Comparison of ENCODE assay signal across 25 cellular contexts in genomic region chr22:36116127-36116526, GRCh38. TPM values are rescaled to one million over a fixed set of nuclear protein-coding genes. Genes with fewer than 3 reads are reported as not detected.
DNase-seq lines count a peak whose midpoint lies in the region; ATAC-seq, FAIRE-seq and TF ChIP-seq lines count a peak whose summit lies in the region.
"Had no signal": no experiment of that assay in that cellular context is flagged by ENCODE, and none has a peak within 500 bp of the region (broad histone marks: within the 10 kb centered on the region; RNA-seq: fewer than 3 reads in every experiment).

No MANE protein-coding gene starts in this region.

- H2AFZ ChIP-seq in K562 (ENCODE audit: low read depth, low read length) (no peak overlapping the region), osteoblast (ENCODE audit: low read length) (no peak overlapping the region)

- 39% methylated on average over 2 of the region's 2 CpGs for WGBS in K562 (ENCODE audit: insufficient coverage, low coverage, missing lambda C conversion rate)

- H3K9me1 ChIP-seq in K562 (ENCODE audit: control insufficient read depth, insufficient read depth, low read length) = no peaks in the 10 kb centered on the region

- POLR2A ChIA-PET in K562 (lab: Yijun Ruan, JAX) = no interaction called here

- H3K27me3 ChIP-seq in K562 (ENCODE audit: control insufficient read depth in 2 of 2, insufficient read depth in 2 of 2, low read length in 2 of 2) = no peaks in the 10 kb centered on the region; a peak in 1 of 5 replicates
- no peaks in the 10 kb centered on the region for H3K27me3 ChIP-seq in osteoblast (ENCODE audit: insufficient read depth, low read length)

- FAIRE-seq in K562 (lab: Jason Lieb, UNC) (no peak), H54 (lab: Jason Lieb, UNC) (no peak)
- FAIRE-seq: GM12891, GM19239 had no signal

- TF ChIP-seq RAD21 in K562 (CRISPR knock-in tag; conservative IDR thresholded peaks at IDR 0.05 in 1 of 2, IDR thresholded peaks at IDR 0.05 in 1 of 2) = no peak

- no peak overlapping the region for H3K4me2 ChIP-seq in K562 (ENCODE audit: insufficient read depth, low read length)
- no peak overlapping the region for H3K4me2 ChIP-seq in osteoblast (ENCODE audit: insufficient read depth, low read length)
- H3K4me2 ChIP-seq: KMS-11 had no signal

- H3K36me3 ChIP-seq in K562 (ENCODE audit: control insufficient read depth, insufficient read depth, low read length) (no peaks in the 10 kb centered on the region), osteoblast (ENCODE audit: insufficient read depth, low read length) (no peaks in the 10 kb centered on the region), mucosa of descending colon (ENCODE audit: low read depth) (no peaks in the 10 kb centered on the region)

- H3K9ac ChIP-seq in K562 (ENCODE audit: insufficient read depth in 1 of 2, low read depth in 2 of 2, low read length in 2 of 2) = no peak overlapping the region
- H3K9ac ChIP-seq: KMS-11 had no signal

- H3K27ac ChIP-seq in K562 (ENCODE audit: extremely low read depth, low read depth, low read length) (no peak overlapping the region), osteoblast (ENCODE audit: low read depth, low read length) (no peak overlapping the region)
- H3K27ac ChIP-seq: 22Rv1, C4-2B, KMS-11 had no signal

- CTCF ChIA-PET in K562 (lab: Yijun Ruan, JAX; ENCODE audit: low intra/inter-chr PET ratio) = interaction anchor here (0.5 kb wide), 1 partner anchor 205 kb away, joined by 3 read pairs; no protein-coding TSS in a partner anchor

- TF ChIP-seq POLR2A in K562 (conservative IDR thresholded peaks at IDR 0.05) (no peak), H54 (IDR thresholded peaks at IDR 0.05; ENCODE audit: low read depth, low read length) (no peak)

- TF ChIP-seq CTCF in K562 (IDR thresholded peaks at IDR 0.05 in 2 of 3, conservative IDR thresholded peaks at IDR 0.05 in 1 of 3; ENCODE audit: insufficient read depth in 2 of 3, low read depth in 1 of 3, low read length in 3 of 3) (no peak), osteoblast (IDR thresholded peaks at IDR 0.05; ENCODE audit: extremely low read depth, low read depth, low read length) (no peak), mucosa of descending colon (IDR thresholded peaks at IDR 0.05) (no peak)

- H3K4me3 ChIP-seq in K562 = no peak overlapping the region
- H3K4me3 ChIP-seq in osteoblast (ENCODE audit: insufficient read depth, low read length) = no peak overlapping the region
- H3K4me3 ChIP-seq in mucosa of descending colon = no peak overlapping the region

- TF ChIP-seq EP300 in K562 (IDR thresholded peaks at IDR 0.05; ENCODE audit: low read length) = no peak

- H3K9me3 ChIP-seq in K562 (replicated peaks; ENCODE audit: control insufficient read depth, insufficient read depth, low read depth, low read length) = no peaks in the 10 kb centered on the region
- no peaks in the 10 kb centered on the region for H3K9me3 ChIP-seq in osteoblast (ENCODE audit: low read depth, low read length)
- H3K9me3 ChIP-seq in mucosa of descending colon = no peaks in the 10 kb centered on the region
- H3K9me3 ChIP-seq: Caco-2 had no signal

- H4K20me1 ChIP-seq in K562 (replicated peaks; ENCODE audit: control insufficient read depth, insufficient read depth, low read length) (no peaks in the 10 kb centered on the region), osteoblast (ENCODE audit: insufficient read depth, low read length) (no peaks in the 10 kb centered on the region)

- intact Hi-C loops in K562 (cut with micrococcal nuclease) = no loop called here
- intact Hi-C loops in mucosa of descending colon (cut with DNase I, micrococcal nuclease) = no loop called here

- H3K4me1 ChIP-seq in K562 (replicated peaks in 1 of 2; ENCODE audit: control insufficient read depth in 2 of 2, insufficient read depth in 2 of 2, low read length in 2 of 2) (no peaks in the 10 kb centered on the region; a peak in 1 of 5 replicates), osteoblast (ENCODE audit: insufficient read depth, low read length) (no peaks in the 10 kb centered on the region), mucosa of descending colon (ENCODE audit: low read depth) (no peaks in the 10 kb centered on the region)
- H3K4me1 ChIP-seq: Caco-2 had no signal

- ATAC-seq in K562 (no peak), mucosa of descending colon (no peak)
- ATAC-seq: CD8-positive, alpha-beta T cell had no signal

- in situ Hi-C loops in K562 (cut with MboI) = no loop called here

- no TSS peak for BruUV-seq in K562 (replicated peaks; lab: Mats Ljungman, UMichigan)

- DNase-seq in SIG-M5 treated with dmso at 0.1 percent for 504 hours (lab: John Stamatoyannopoulos, UW; ENCODE audit: unreplicated experiment) (peak; percentile 1), SIG-M5 (lab: John Stamatoyannopoulos, UW) (no peak), K562 (ENCODE audit: extremely low read depth in 1 of 4, low spot score in 3 of 4) (no peak), osteoblast (ENCODE audit: insufficient read length, low spot score, missing footprints) (peak; percentile 30), mucosa of descending colon (no peak), H54 (ENCODE audit: insufficient read length, low spot score) (no peak)
- no peak for DNase-seq in effector CD8-positive, alpha-beta T cell (lab: John Stamatoyannopoulos, UW)
- DNase-seq: Caco-2; CD8-positive, alpha-beta T cell; GF-D8; H7; MM.1S; NCI-H1048; NCI-H1417; NCI-H1694; NCI-H2029 treated with DMSO at 0.1 percent for 48 hours; NCI-H2227 treated with DMSO at 0.1 percent for 48 hours; NCI-H526 treated with DMSO at 0.1 percent for 48 hours; Right ventricle myocardium superior; RPMI8226 had no signal

- H3K79me2 ChIP-seq in K562 (ENCODE audit: control insufficient read depth, insufficient read depth, low read length) (no peaks in the 10 kb centered on the region), osteoblast (ENCODE audit: insufficient read depth, low read length) (no peaks in the 10 kb centered on the region)

TF ChIP-seq in K562, 482 proteins besides CTCF, POLR2A, EP300 and RAD21:
- TF ChIP-seq LEF1 (IDR thresholded peaks at IDR 0.05) = no peak
- TF ChIP-seq CEBPB (tag; IDR thresholded peaks at IDR 0.05) = peak; percentile 37; the same call in 1 of the 2 replicates

RNA-seq across cellular contexts. Expression of gene APOL3, which starts 44.4 kb away (rescaled TPM):
- total RNA-seq in K562 (2011; cell fraction: chromatin; rRNA removed; ENCODE audit: low replicate concordance) = 1.7 TPM in 2 replicates
- total RNA-seq in K562 (2011; cell fraction: nucleolus; rRNA removed) = 0.50 and 0.53 TPM in 2 replicates
- total RNA-seq in K562 (2011; cell fraction: nucleoplasm; rRNA removed) = not detected in 2 replicates
- total RNA-seq in K562 (2014; rRNA removed) = 0.69 TPM in 1 of 2 replicates, not detected in the other
- 0.33 and 0.73 TPM in 2 replicates for total RNA-seq in K562 (2014; rRNA removed; fragmentation: Illumina TruSeq; extraction: Trizol)
- 0.25 and 0.38 TPM in 2 replicates for total RNA-seq in K562 (2015; rRNA removed; fragmentation: Illumina TruSeq; extraction: Trizol)
- 0.67 and 1.1 TPM in 2 replicates for total RNA-seq in K562 (2021)
- 0.32 and 0.54 TPM in 2 replicates for polyA plus RNA-seq in K562 (2011; rRNA removed)
- polyA plus RNA-seq in K562 (2011; cell fraction: cytosol; rRNA removed) = 0.04 and 0.09 TPM in 2 replicates
- 0.11 and 0.75 TPM in 2 replicates for polyA plus RNA-seq in K562 (2011; cell fraction: nucleus; rRNA removed)
- 0.66 and 2.7 TPM in 2 replicates for polyA plus RNA-seq in K562 (2012)
- polyA plus RNA-seq in K562 (2014; fragmentation: Illumina TruSeq; extraction: Trizol) = 0.87 and 1.1 TPM in 2 replicates
- under 1 TPM; 0.25 to 0.80 TPM for polyA plus RNA-seq in K562 (2014; fragmentation: Nextera tagmentation; extraction: Ambion mirVana)
- polyA plus RNA-seq in K562 (2014; rRNA removed) = 0.18 and 0.93 TPM in 2 replicates
- 0.21 and 0.35 TPM in 2 replicates for polyA minus RNA-seq in K562 (2011; rRNA and poly(A)+ RNA removed)
- not detected in 2 replicates for polyA minus RNA-seq in K562 (2011; cell fraction: cytosol; rRNA and poly(A)+ RNA removed)
- 0.54 TPM in 1 of 2 replicates, not detected in the other for polyA minus RNA-seq in K562 (2011; cell fraction: nucleus; rRNA and poly(A)+ RNA removed)
- total RNA-seq in osteoblast = 12.1 and 13.8 TPM in 2 replicates
- total RNA-seq in mucosa of descending colon = 10 to 100 TPM; 11.4 to 29.3 (median 20.5) TPM
- total RNA-seq: Caco-2 had no signal

Comparison
In these comparisons a context has a peak if more than half of its experiments do, and no peak if none do; other contexts are left out.
1. DNase-seq: peak in SIG-M5 treated with dmso at 0.1 percent for 504 hours (single experiment) and osteoblast (single experiment); none in SIG-M5 (single experiment), K562 (0 of 4), mucosa of descending colon (0 of 3), H54 (single experiment) and effector CD8-positive, alpha-beta T cell (single experiment).